2 cellular contexts compared by ENCODE assay signal in genomic region chr19:38534574-38534973, GRCh38.
TF ChIP-seq lines count a peak whose summit lies in the region.

No MANE protein-coding gene starts in this region.

TF ChIP-seq in IMR-90, 13 proteins besides CTCF, POLR2A, EP300 and RAD21:
- TF ChIP-seq MAFK (IDR thresholded peaks at IDR 0.05; ENCODE audit: low read depth, low read length) (no peak), MXI1 (IDR thresholded peaks at IDR 0.05; ENCODE audit: borderline replicate concordance, low read depth, low read length) (no peak), MAZ (IDR thresholded peaks at IDR 0.05; ENCODE audit: borderline replicate concordance, low read depth, low read length) (no peak), ELK1 (IDR thresholded peaks at IDR 0.05; ENCODE audit: borderline replicate concordance, low read depth, low read length) (no peak), NFE2L2 (IDR thresholded peaks at IDR 0.05; ENCODE audit: low read depth, low read length) (no peak), USF2 (IDR thresholded peaks at IDR 0.05; ENCODE audit: low read depth, low read length) (no peak), FOS (IDR thresholded peaks at IDR 0.05; ENCODE audit: low read depth, low read length) (no peak), RFX5 (IDR thresholded peaks at IDR 0.05; ENCODE audit: low read depth, low read length) (no peak), BHLHE40 (IDR thresholded peaks at IDR 0.05; ENCODE audit: low read depth, low read length) (no peak)

TF ChIP-seq in H1, 55 proteins besides CTCF, POLR2A, EP300 and RAD21:
- TF ChIP-seq E2F6 (IDR thresholded peaks at IDR 0.05), result no peak
- TF ChIP-seq SIX5 (IDR thresholded peaks at IDR 0.05; ENCODE audit: low read depth, low read length), result no peak
- no peak for TF ChIP-seq CHD2 (IDR thresholded peaks at IDR 0.05; ENCODE audit: low read length)
- no peak for TF ChIP-seq ATF2 (IDR thresholded peaks at IDR 0.05; ENCODE audit: low read length)
- TF ChIP-seq JUN (IDR thresholded peaks at IDR 0.05; ENCODE audit: low read depth, low read length), result no peak
- no peak for TF ChIP-seq CHD1 (IDR thresholded peaks at IDR 0.05; ENCODE audit: low read depth, low read length)
- no peak for TF ChIP-seq YY1 (IDR thresholded peaks at IDR 0.05; ENCODE audit: low read depth, low read length)
- TF ChIP-seq RBBP5 (IDR thresholded peaks at IDR 0.05; ENCODE audit: borderline replicate concordance, low read depth, low read length), result no peak
- TF ChIP-seq BRCA1 (IDR thresholded peaks at IDR 0.05; ENCODE audit: low read depth, low read length), result no peak
- TF ChIP-seq CEBPB (IDR thresholded peaks at IDR 0.05; ENCODE audit: low read depth, low read length), result no peak
- TF ChIP-seq ZNF274 (IDR thresholded peaks at IDR 0.05; ENCODE audit: borderline replicate concordance, extremely low read depth, low read length), result no peak
- TF ChIP-seq PHF8 (conservative IDR thresholded peaks at IDR 0.05; ENCODE audit: low read depth, low read length), result no peak
